In the genomic region with DNA sequence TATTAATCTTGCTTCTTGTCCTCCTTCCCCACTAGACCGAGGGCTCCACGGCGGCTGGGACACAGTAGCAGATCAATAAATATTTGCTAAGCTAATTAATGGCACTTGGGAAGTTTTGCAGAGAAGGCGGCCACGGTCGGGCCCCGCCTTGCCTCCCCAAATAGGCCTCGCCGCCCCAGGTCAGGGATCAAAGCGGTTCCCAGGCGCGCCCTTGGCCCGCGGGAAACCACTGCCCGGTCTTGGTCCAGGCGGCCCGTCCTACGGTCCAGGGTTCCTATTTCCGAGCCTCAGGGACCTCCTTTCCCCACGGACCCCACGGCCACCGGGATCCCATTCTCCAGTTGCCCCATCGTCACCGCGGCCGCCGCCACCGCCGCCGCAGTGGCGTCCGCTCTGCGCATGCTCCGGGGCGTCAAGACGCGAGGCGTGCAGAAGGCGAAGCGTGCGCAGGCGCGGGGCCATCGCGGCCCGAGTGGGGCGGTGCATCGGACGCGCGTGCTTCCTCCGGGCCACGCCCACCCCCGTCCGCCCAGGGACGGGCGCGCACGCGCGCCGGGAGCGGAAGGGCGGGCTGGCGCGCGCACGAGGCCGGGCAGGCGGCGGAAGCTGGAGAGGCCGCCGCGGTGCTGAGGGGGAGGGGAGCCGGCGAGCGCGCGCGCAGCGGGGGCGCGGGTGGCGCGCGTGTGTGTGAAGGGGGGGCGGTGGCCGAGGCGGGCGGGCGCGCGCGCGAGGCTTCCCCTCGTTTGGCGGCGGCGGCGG, we compare ENCODE assay signal across 8 cellular contexts. TPM values are rescaled to one million over a fixed set of nuclear protein-coding genes. Genes with fewer than 3 reads are reported as not detected.
DNase-seq lines count a peak whose midpoint lies in the region; ATAC-seq, FAIRE-seq and TF ChIP-seq lines count a peak whose summit lies in the region.

A gene (plus strand): TSS at position 717 of the 759 bp plus-strand sequence. CDS start 23,122 bp downstream, outside the sequence.

- H3K36me3 ChIP-seq in pancreas (no peaks in the 10 kb centered on the region), thyroid gland (no peaks in the 10 kb centered on the region)

- H3K4me1 ChIP-seq in pancreas (peaks cover 0 to 11% (median 4%) of the 10 kb centered on the region in 3 donors), thyroid gland (peaks cover 28 to 29% of the 10 kb centered on the region in 2 donors)

- H3K36me3 Mint-ChIP-seq in activated naive CD8-positive, alpha-beta T cell treated with anti-CD3 and anti-CD28 coated beads, Interleukin-2, amount 50 U/mL, for 24 hours (ENCODE audit: low read depth) = peaks cover 14% of the 10 kb centered on the region

- 0 to 1% methylated on average over 62 to 100 of the region's 100 CpGs for WGBS in pancreas, 2 donors
- 1 to 6% methylated on average over 3 to 20 of the region's 100 CpGs for WGBS in thyroid gland, 2 donors

- DNase-seq in GM12864 (ENCODE audit: low read depth) (peak; percentile 86), NCI-H1436 (lab: John Stamatoyannopoulos, UW) (peak; percentile 96), SW480 (ENCODE audit: low spot score) (peak; percentile 92), Right ventricle myocardium superior (peak; percentile 99), pancreas (peak; percentile 95 to 99 (median 98)), thyroid gland (peak; percentile 97 to 98)
- peak; percentile 99 for DNase-seq in activated naive CD8-positive, alpha-beta T cell treated with anti-CD3 and anti-CD28 coated beads, Interleukin-2, amount 50 U/mL, for 24 hours

- H3K27ac Mint-ChIP-seq in activated naive CD8-positive, alpha-beta T cell treated with anti-CD3 and anti-CD28 coated beads, Interleukin-2, amount 50 U/mL, for 24 hours = peak within 1 kb of the TSS; percentile 93

- intact Hi-C loops in Right ventricle myocardium superior (cut with DNase I) = no loop called here
- intact Hi-C loops in pancreas (cut with DNase I) = no loop called here
- intact Hi-C loops in thyroid gland (cut with DNase I) = no loop called here

- ATAC-seq in HG02759 (IDR thresholded peaks at IDR 0.05; ENCODE audit: unreplicated experiment) (peak; percentile 83), Right ventricle myocardium superior (ENCODE audit: poor library complexity) (peak; percentile 98), pancreas (peak; percentile 92 to 98 (median 95))
- peak; percentile 61 for ATAC-seq in activated naive CD8-positive, alpha-beta T cell treated with anti-CD3 and anti-CD28 coated beads, Interleukin-2, amount 50 U/mL, for 24 hours

- FAIRE-seq in pancreas (lab: Jason Lieb, UNC) = no peak

- peak within 1 kb of the TSS; percentile 89 to 95 (median 94) for H3K27ac ChIP-seq in pancreas
- peak within 1 kb of the TSS; percentile 88 to 96 (median 92) for H3K27ac ChIP-seq in thyroid gland

- H3K9me3 Mint-ChIP-seq in activated naive CD8-positive, alpha-beta T cell treated with anti-CD3 and anti-CD28 coated beads, Interleukin-2, amount 50 U/mL, for 24 hours = no peaks in the 10 kb centered on the region

- no peaks in the 10 kb centered on the region for H3K27me3 Mint-ChIP-seq in activated naive CD8-positive, alpha-beta T cell treated with anti-CD3 and anti-CD28 coated beads, Interleukin-2, amount 50 U/mL, for 24 hours

- peak within 1 kb of the TSS; percentile 94 for H3K4me3 Mint-ChIP-seq in activated naive CD8-positive, alpha-beta T cell treated with anti-CD3 and anti-CD28 coated beads, Interleukin-2, amount 50 U/mL, for 24 hours

- H3K4me3 ChIP-seq in GM12864 (ENCODE audit: low read depth, low read length) (peak within 1 kb of the TSS; percentile 74), pancreas (peak within 1 kb of the TSS; percentile 73 to 84 (median 82)), thyroid gland (replicated peaks in 1 of 3) (peak within 1 kb of the TSS; percentile 68 to 86 (median 81))

- H3K9me3 ChIP-seq in pancreas (no peaks in the 10 kb centered on the region), thyroid gland (no peaks in the 10 kb centered on the region)

- TF ChIP-seq CTCF in GM12864 (IDR thresholded peaks at IDR 0.05; ENCODE audit: low read depth, low read length, missing control alignments) (no peak), pancreas (IDR thresholded peaks at IDR 0.05) (no peak), thyroid gland (IDR thresholded peaks at IDR 0.05) (no peak)

- H3K27me3 ChIP-seq in pancreas (no peaks in the 10 kb centered on the region), thyroid gland (no peaks in the 10 kb centered on the region)

- H3K4me1 Mint-ChIP-seq in activated naive CD8-positive, alpha-beta T cell treated with anti-CD3 and anti-CD28 coated beads, Interleukin-2, amount 50 U/mL, for 24 hours = peaks cover 46% of the 10 kb centered on the region

- TF ChIP-seq POLR2A in thyroid gland (IDR thresholded peaks at IDR 0.05) = peak; percentile 77 to 97

RNA-seq across cellular contexts. Expression of the gene that starts here (rescaled TPM):
- total RNA-seq in Right ventricle myocardium superior = 34.7 TPM
- 10 to 100 TPM; 28.7 to 53.0 (median 38.1) TPM for total RNA-seq in pancreas
- 10 to 100 TPM; 69.4 to 77.8 TPM for polyA plus RNA-seq in pancreas
- 100 to 1,000 TPM in 2 of 4 donors, 10 to 100 TPM in 2; 49.4 to 108 (median 89.0) TPM for total RNA-seq in thyroid gland

Comparison
In these comparisons a context has a peak if more than half of its experiments do, and no peak if none do; other contexts are left out.
1. Peak in every context shown above with its lines: DNase-seq, ATAC-seq, H3K4me3 ChIP-seq and H3K27ac ChIP-seq.